ENCODE assay signal across 9 cellular contexts in the genomic region with DNA sequence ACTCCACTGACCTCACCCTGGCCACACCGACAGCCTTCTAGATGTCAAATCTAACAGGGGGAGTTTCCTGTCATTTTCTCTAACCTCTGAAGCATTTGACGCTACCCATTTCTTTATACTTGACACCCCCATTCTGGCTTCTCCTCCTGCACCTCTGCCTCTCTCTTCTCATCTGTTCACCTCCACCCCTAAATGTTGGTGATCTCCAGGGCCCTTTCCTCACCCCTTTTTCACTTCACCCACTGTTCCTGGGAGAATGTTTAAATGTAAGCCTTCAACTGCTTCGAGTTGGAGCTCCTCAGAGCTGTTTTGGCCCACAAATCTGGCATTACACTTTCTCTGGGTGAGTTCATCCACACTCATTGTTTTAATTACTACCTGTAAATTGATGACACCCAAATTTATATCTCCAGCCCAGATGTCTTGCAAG. TPM values are rescaled to one million over a fixed set of nuclear protein-coding genes. Genes with fewer than 3 reads are reported as not detected.
DNase-seq lines count a peak whose midpoint lies in the region; ATAC-seq, FAIRE-seq and TF ChIP-seq lines count a peak whose summit lies in the region.
"Had no signal": no experiment of that assay in that cellular context is flagged by ENCODE, and none has a peak within 500 bp of the region (broad histone marks: within the 10 kb centered on the region; RNA-seq: fewer than 3 reads in every experiment).

No MANE protein-coding gene starts in this region.

- H3K4ac ChIP-seq in H1 (replicated peaks; ENCODE audit: insufficient read length, low read depth, low read length) = no peak overlapping the region

- H3K4me1 ChIP-seq in CD4-positive, CD25-positive, alpha-beta regulatory T cell (ENCODE audit: control insufficient read depth, insufficient read depth, low read length, poor library complexity, severe bottlenecking) = peaks cover 32% of the 10 kb centered on the region
- H3K4me1 ChIP-seq in NT2/D1 (ENCODE audit: insufficient read depth, insufficient read length) = no peaks in the 10 kb centered on the region
- H3K4me1 ChIP-seq in H1 (replicated peaks in 1 of 4; ENCODE audit: control insufficient read depth in 3 of 4, insufficient read depth in 4 of 4, low read length in 3 of 4) = peaks cover 0 to 4% (median 2%) of the 10 kb centered on the region in 4 experiments; a peak in 4 of 7 replicates
- H3K4me1 ChIP-seq in neural progenitor cell = peaks cover 6% of the 10 kb centered on the region

- no peak overlapping the region for H2BK120ac ChIP-seq in H1 (replicated peaks; ENCODE audit: low read depth, low read length)

- H3K79me1 ChIP-seq in H1 (ENCODE audit: low read depth, low read length) = no peaks in the 10 kb centered on the region

- H2BK5ac ChIP-seq in H1 (ENCODE audit: low read depth, low read length) = no peak overlapping the region; the same call in 1 of the 2 replicates

- no peak for TF ChIP-seq RAD21 in H1 (IDR thresholded peaks at IDR 0.05 in 1 of 2, conservative IDR thresholded peaks at IDR 0.05 in 1 of 2; ENCODE audit: low read depth in 2 of 2, low read length in 2 of 2)

- no peak overlapping the region for H2AFZ ChIP-seq in H1 (ENCODE audit: low read length)
- H2AFZ ChIP-seq in neural progenitor cell (replicated peaks) = peak overlapping the region; percentile 91

- H3K4me1 Mint-ChIP-seq in CD4-positive, CD25-positive, alpha-beta regulatory T cell = peaks cover 23 to 51% (median 34%) of the 10 kb centered on the region in 4 donors
- H3K4me1 Mint-ChIP-seq in neural progenitor cell = peaks cover 15% of the 10 kb centered on the region

- H3F3A ChIP-seq in neural progenitor cell (ENCODE audit: low read depth) = peaks cover 10% of the 10 kb centered on the region

- POLR2A ChIA-PET in H1 (lab: Charles Lee; ENCODE audit: partially characterized antibody) = interaction anchor here (0.8 to 3.8 kb wide), 27 partner anchors 9 to 136 kb away, joined by 3 to 26 read pairs (median 7); partner anchors contain the start of genes CHMP4A, CIDEB, DHRS1 and EMC9

- peak overlapping the region; percentile 78 to 94 (median 82) for H3K4me3 Mint-ChIP-seq in CD4-positive, CD25-positive, alpha-beta regulatory T cell
- H3K4me3 Mint-ChIP-seq in neural progenitor cell = peak overlapping the region; percentile 85

- no peaks in the 10 kb centered on the region for H3K9me3 Mint-ChIP-seq in CD4-positive, CD25-positive, alpha-beta regulatory T cell
- no peaks in the 10 kb centered on the region for H3K9me3 Mint-ChIP-seq in neural progenitor cell

- H3K14ac ChIP-seq in H1 (ENCODE audit: insufficient read length) = no peak overlapping the region

- no peak overlapping the region for H2BK12ac ChIP-seq in H1 (ENCODE audit: low read depth, low read length)

- H2AK5ac ChIP-seq in H1 (ENCODE audit: low read depth, low read length) = no peak overlapping the region

- peak overlapping the region; percentile 51; the same call in 1 of the 2 replicates for H4K8ac ChIP-seq in H1 (ENCODE audit: extremely low read depth, insufficient read depth, low read length)

- H3K79me2 ChIP-seq in H1 (ENCODE audit: control insufficient read depth in 1 of 2, insufficient read depth in 2 of 2, low read length in 2 of 2) = no peaks in the 10 kb centered on the region
- H3K79me2 ChIP-seq in neural progenitor cell (ENCODE audit: low read depth) = peaks cover 8% of the 10 kb centered on the region

- FAIRE-seq in H1 (lab: Jason Lieb, UNC) = no peak
- FAIRE-seq in D721Med (lab: Jason Lieb, UNC) = no peak
- FAIRE-seq: islet of Langerhans had no signal

- peaks cover 13% of the 10 kb centered on the region for H3K36me3 ChIP-seq in CD4-positive, CD25-positive, alpha-beta regulatory T cell (ENCODE audit: control insufficient read depth, insufficient read depth, low read length)
- H3K36me3 ChIP-seq in NT2/D1 (ENCODE audit: insufficient read depth, insufficient read length, low read length) (peaks cover 32% of the 10 kb centered on the region), H1 (ENCODE audit: control insufficient read depth in 2 of 4, insufficient read depth in 4 of 4, low read length in 3 of 4) (no peaks in the 10 kb centered on the region; a peak in 2 of 8 replicates), neural progenitor cell (no peaks in the 10 kb centered on the region)

- no peak for ATAC-seq in CD4-positive, CD25-positive, alpha-beta regulatory T cell (ENCODE audit: low read depth in 2 of 2)
- ATAC-seq in GM19328 (IDR thresholded peaks at IDR 0.05; ENCODE audit: unreplicated experiment) (no peak), HG03139 (IDR thresholded peaks at IDR 0.05; ENCODE audit: unreplicated experiment) (no peak)

- peak overlapping the region; percentile 11 for H3K56ac ChIP-seq in H1 (replicated peaks; ENCODE audit: insufficient read length, low read depth, low read length)

- H3K27ac Mint-ChIP-seq in CD4-positive, CD25-positive, alpha-beta regulatory T cell = peak overlapping the region; percentile 97 to 100 (median 99)
- peak overlapping the region; percentile 4 for H3K27ac Mint-ChIP-seq in neural progenitor cell

- H3K23me2 ChIP-seq in H1 (ENCODE audit: low read depth, low read length) = peaks cover 5% of the 10 kb centered on the region

- H3K27me3 ChIP-seq in CD4-positive, CD25-positive, alpha-beta regulatory T cell (ENCODE audit: control insufficient read depth, insufficient read depth, low read length) = no peaks in the 10 kb centered on the region
- no peaks in the 10 kb centered on the region for H3K27me3 ChIP-seq in NT2/D1 (ENCODE audit: insufficient read depth, insufficient read length)
- H3K27me3 ChIP-seq in H1 (replicated peaks in 1 of 4; ENCODE audit: control insufficient read depth in 3 of 4, extremely low read depth in 1 of 4, insufficient read depth in 3 of 4, low read length in 3 of 4) = no peaks in the 10 kb centered on the region; a peak in 1 of 7 replicates
- no peaks in the 10 kb centered on the region for H3K27me3 ChIP-seq in neural progenitor cell

- H4K5ac ChIP-seq in H1 (ENCODE audit: insufficient read length, low read depth, low read length) = no peak overlapping the region

- peaks cover 6% of the 10 kb centered on the region for H3K36me3 Mint-ChIP-seq in CD4-positive, CD25-positive, alpha-beta regulatory T cell
- H3K36me3 Mint-ChIP-seq in neural progenitor cell = peaks cover 2% of the 10 kb centered on the region

- H3K4me2 ChIP-seq in H1 (ENCODE audit: insufficient read depth in 1 of 2, low read depth in 2 of 2, low read length in 2 of 2) (peak overlapping the region; percentile 55 to 97), neural progenitor cell (peak overlapping the region; percentile 82)

- CTCF ChIA-PET in H1 (lab: Charles Lee; ENCODE audit: partially characterized antibody) = interaction anchor here (0.7 to 8.6 kb wide), 14 partner anchors 10 to 214 kb away, joined by 3 to 94 read pairs (median 18); partner anchors contain the start of genes CIDEB, DHRS1, GMPR2 and LTB4R2

- peak overlapping the region; percentile 71 for H3K4me3 ChIP-seq in CD4-positive, CD25-positive, alpha-beta regulatory T cell (ENCODE audit: low read depth, low read length)
- H3K4me3 ChIP-seq in NT2/D1 (ENCODE audit: insufficient read length, low read depth) (peak overlapping the region; percentile 81), H1 (ENCODE audit: extremely low read depth in 1 of 4, insufficient read depth in 2 of 4, low read depth in 3 of 4, low read length in 4 of 4) (peak overlapping the region; percentile 61 to 89 (median 82)), neural progenitor cell (peak overlapping the region; percentile 86)

- peaks cover 0 to 2% of the 10 kb centered on the region in 2 experiments for H4K20me1 ChIP-seq in H1 (replicated peaks in 1 of 2; ENCODE audit: control insufficient read depth in 1 of 2, insufficient read depth in 2 of 2, low read length in 2 of 2)
- H4K20me1 ChIP-seq in neural progenitor cell (ENCODE audit: low read depth) = no peaks in the 10 kb centered on the region

- no peak overlapping the region for H2BK20ac ChIP-seq in H1 (ENCODE audit: low read length)

- TF ChIP-seq CTCF in H1 (IDR thresholded peaks at IDR 0.05; ENCODE audit: control extremely low read depth in 1 of 3, insufficient read depth in 1 of 3, low read depth in 1 of 3, low read length in 3 of 3) (no peak), neural progenitor cell (IDR thresholded peaks at IDR 0.05) (no peak), D721Med (IDR thresholded peaks at IDR 0.05; ENCODE audit: insufficient read depth, missing control alignments) (no peak)

- H3K9me3 ChIP-seq in CD4-positive, CD25-positive, alpha-beta regulatory T cell (ENCODE audit: control insufficient read depth in 2 of 2, low read length in 2 of 2) = no peaks in the 10 kb centered on the region
- H3K9me3 ChIP-seq in NT2/D1 (ENCODE audit: insufficient read depth, low read length) = no peaks in the 10 kb centered on the region
- H3K9me3 ChIP-seq in H1 (ENCODE audit: insufficient read depth in 2 of 2, low read depth in 1 of 2, low read length in 1 of 2) = no peaks in the 10 kb centered on the region
- H3K9me3 ChIP-seq in neural progenitor cell (ENCODE audit: low read depth) = no peaks in the 10 kb centered on the region

- H3K9ac ChIP-seq in NT2/D1 (ENCODE audit: insufficient read length, low read depth) = peak overlapping the region; percentile 58
- no peak overlapping the region for H3K9ac ChIP-seq in H1 (replicated peaks in 1 of 4; ENCODE audit: extremely low read depth in 1 of 4, low read depth in 3 of 4, low read length in 3 of 4)
- H3K9ac ChIP-seq in neural progenitor cell = no peak overlapping the region

- no peak overlapping the region for H2BK15ac ChIP-seq in H1 (ENCODE audit: low read length)

- WGBS in H1 (ENCODE audit: extremely low coverage in 1 of 2, insufficient coverage in 1 of 2, insufficient read length in 1 of 2, insufficient replicate concordance in 2 of 2, low coverage in 1 of 2, low lambda C conversion rate in 2 of 2, missing lambda C conversion rate in 1 of 2), 2 experiments = 36% methylated on average over 3 of the region's 3 CpGs; no CpG with 5 or more reads in 1 of the 2 experiments

- peak overlapping the region; percentile 60 for H4K91ac ChIP-seq in H1 (replicated peaks; ENCODE audit: insufficient read length, low read length)

- no peak overlapping the region for H3K18ac ChIP-seq in H1 (ENCODE audit: extremely low read depth, low read length)

- no peak overlapping the region for H3K23ac ChIP-seq in H1 (ENCODE audit: insufficient read length)

- H3K27ac ChIP-seq in CD4-positive, CD25-positive, alpha-beta regulatory T cell (ENCODE audit: insufficient read depth, low read length, poor library complexity, severe bottlenecking) = peak overlapping the region; percentile 98
- H3K27ac ChIP-seq in H1 (ENCODE audit: low read depth, low read length) = no peak overlapping the region
- H3K27ac ChIP-seq in neural progenitor cell = no peak overlapping the region

- DNase-seq in CD4-positive, CD25-positive, alpha-beta regulatory T cell = no peak
- DNase-seq in NT2/D1 (ENCODE audit: low read depth, low spot score) (no peak), H1 (ENCODE audit: low read depth in 1 of 2, low spot score in 2 of 2) (no peak), neural progenitor cell (ENCODE audit: low spot score) (no peak), NCI-H82 treated with DMSO at 0.1 percent for 48 hours (lab: John Stamatoyannopoulos, UW; ENCODE audit: unreplicated experiment) (no peak), D721Med (ENCODE audit: insufficient read length, low spot score) (no peak)

- no peak for TF ChIP-seq EP300 in H1 (IDR thresholded peaks at IDR 0.05; ENCODE audit: borderline replicate concordance in 1 of 2, low read depth in 2 of 2, low read length in 2 of 2)

- TF ChIP-seq POLR2A in H1 (IDR thresholded peaks at IDR 0.05; ENCODE audit: control extremely low read depth in 1 of 2, low read depth in 2 of 2, low read length in 2 of 2) = no peak

- H3K27me3 Mint-ChIP-seq in CD4-positive, CD25-positive, alpha-beta regulatory T cell = no peaks in the 10 kb centered on the region
- peaks cover 8% of the 10 kb centered on the region for H3K27me3 Mint-ChIP-seq in neural progenitor cell (ENCODE audit: insufficient read depth, low read depth)

RNA-seq across cellular contexts. Expression of gene RABGGTA, which starts 0.5 kb away (rescaled TPM):
- 78.6 TPM for total RNA-seq in CD4-positive, CD25-positive, alpha-beta regulatory T cell
- 10 to 100 TPM; 25.1 to 40.4 (median 30.3) TPM for polyA plus RNA-seq in CD4-positive, CD25-positive, alpha-beta regulatory T cell
- 16.0 and 16.9 TPM in 2 replicates for total RNA-seq in H1 (2021; fragmentation: NEBNext Ultra II Directional; extraction: Animal tissue kit (Norgen Biotek cat#: 25700))
- 49.8 and 65.1 TPM in 2 replicates for polyA plus RNA-seq in H1 (2011; rRNA removed)
- polyA plus RNA-seq in H1 (2011; cell fraction: cytosol; rRNA removed) = 30.0 TPM
- polyA plus RNA-seq in H1 (2011; cell fraction: nucleus; rRNA removed) = 150 TPM
- polyA plus RNA-seq in H1 (2012, experiment 1 of 2) = 17.0 to 25.2 TPM (median 20.7 TPM) in 4 replicates
- 36.6 TPM for polyA plus RNA-seq in H1 (2012, experiment 2 of 2)
- 22.1 TPM for polyA plus RNA-seq in H1 (2013, experiment 1 of 2)
- polyA plus RNA-seq in H1 (2013, experiment 2 of 2) = 19.9 TPM
- 34.2 and 35.5 TPM in 2 replicates for polyA minus RNA-seq in H1 (2011; rRNA and poly(A)+ RNA removed)
- polyA minus RNA-seq in H1 (2011; cell fraction: cytosol; rRNA and poly(A)+ RNA removed) = 18.1 TPM
- 40.0 TPM for polyA minus RNA-seq in H1 (2011; cell fraction: nucleus; rRNA and poly(A)+ RNA removed)
- 7.1 and 22.9 TPM in 2 replicates for total RNA-seq in neural progenitor cell (ENCODE audit: low replicate concordance)

RNA-seq across cellular contexts. Expression of gene TGM1, which starts 8.9 kb away (rescaled TPM):
- 4.0 TPM for total RNA-seq in CD4-positive, CD25-positive, alpha-beta regulatory T cell
- not detected for polyA plus RNA-seq in CD4-positive, CD25-positive, alpha-beta regulatory T cell
- total RNA-seq in H1 (2021; fragmentation: NEBNext Ultra II Directional; extraction: Animal tissue kit (Norgen Biotek cat#: 25700)) = 2.0 and 2.2 TPM in 2 replicates
- 1.8 and 4.1 TPM in 2 replicates for polyA plus RNA-seq in H1 (2011; rRNA removed)
- polyA plus RNA-seq in H1 (2011; cell fraction: cytosol; rRNA removed) = 2.6 TPM
- 15.8 TPM for polyA plus RNA-seq in H1 (2011; cell fraction: nucleus; rRNA removed)
- 1.7 to 2.2 TPM (median 1.8 TPM) in 4 replicates for polyA plus RNA-seq in H1 (2012, experiment 1 of 2)
- polyA plus RNA-seq in H1 (2012, experiment 2 of 2) = 1.1 TPM
- polyA plus RNA-seq in H1 (2013, experiment 1 of 2) = 1.3 TPM
- polyA plus RNA-seq in H1 (2013, experiment 2 of 2) = 1.4 TPM
- polyA minus RNA-seq in H1 (2011; rRNA and poly(A)+ RNA removed) = 2.0 and 2.2 TPM in 2 replicates
- polyA minus RNA-seq in H1 (2011; cell fraction: cytosol; rRNA and poly(A)+ RNA removed) = not detected
- polyA minus RNA-seq in H1 (2011; cell fraction: nucleus; rRNA and poly(A)+ RNA removed) = 3.9 TPM
- total RNA-seq in neural progenitor cell (ENCODE audit: low replicate concordance) = 2.6 and 4.9 TPM in 2 replicates

RNA-seq across cellular contexts. Expression of gene DHRS1, which starts 27.7 kb away (rescaled TPM):
- 41.2 TPM for total RNA-seq in CD4-positive, CD25-positive, alpha-beta regulatory T cell
- polyA plus RNA-seq in CD4-positive, CD25-positive, alpha-beta regulatory T cell = 10 to 100 TPM; 21.7 to 48.5 (median 31.9) TPM
- 8.8 and 13.4 TPM in 2 replicates for total RNA-seq in H1 (2021; fragmentation: NEBNext Ultra II Directional; extraction: Animal tissue kit (Norgen Biotek cat#: 25700))
- polyA plus RNA-seq in H1 (2011; rRNA removed) = 31.7 and 40.2 TPM in 2 replicates
- polyA plus RNA-seq in H1 (2011; cell fraction: cytosol; rRNA removed) = 25.9 TPM
- 52.3 TPM for polyA plus RNA-seq in H1 (2011; cell fraction: nucleus; rRNA removed)
- polyA plus RNA-seq in H1 (2012, experiment 1 of 2) = 16.4 to 20.6 TPM (median 17.5 TPM) in 4 replicates
- polyA plus RNA-seq in H1 (2012, experiment 2 of 2) = 21.3 TPM
- 11.8 TPM for polyA plus RNA-seq in H1 (2013, experiment 1 of 2)
- polyA plus RNA-seq in H1 (2013, experiment 2 of 2) = 9.3 TPM
- polyA minus RNA-seq in H1 (2011; rRNA and poly(A)+ RNA removed) = 16.3 and 19.2 TPM in 2 replicates
- 9.1 TPM for polyA minus RNA-seq in H1 (2011; cell fraction: cytosol; rRNA and poly(A)+ RNA removed)
- 21.4 TPM for polyA minus RNA-seq in H1 (2011; cell fraction: nucleus; rRNA and poly(A)+ RNA removed)
- 19.7 and 27.4 TPM in 2 replicates for total RNA-seq in neural progenitor cell (ENCODE audit: low replicate concordance)

RNA-seq across cellular contexts. Expression of gene NOP9, which starts 27.8 kb away (rescaled TPM):
- total RNA-seq in CD4-positive, CD25-positive, alpha-beta regulatory T cell = 30.0 TPM
- 1 to 10 TPM; 1.3 to 2.5 (median 1.8) TPM for polyA plus RNA-seq in CD4-positive, CD25-positive, alpha-beta regulatory T cell
- total RNA-seq in H1 (2021; fragmentation: NEBNext Ultra II Directional; extraction: Animal tissue kit (Norgen Biotek cat#: 25700)) = 34.8 and 39.3 TPM in 2 replicates
- 17.8 and 22.4 TPM in 2 replicates for polyA plus RNA-seq in H1 (2011; rRNA removed)
- 19.2 TPM for polyA plus RNA-seq in H1 (2011; cell fraction: cytosol; rRNA removed)
- 55.9 TPM for polyA plus RNA-seq in H1 (2011; cell fraction: nucleus; rRNA removed)
- polyA plus RNA-seq in H1 (2012, experiment 1 of 2) = 21.6 to 29.6 TPM (median 27.0 TPM) in 4 replicates
- 15.7 TPM for polyA plus RNA-seq in H1 (2012, experiment 2 of 2)
- 13.9 TPM for polyA plus RNA-seq in H1 (2013, experiment 1 of 2)
- polyA plus RNA-seq in H1 (2013, experiment 2 of 2) = 13.1 TPM
- 42.1 and 51.6 TPM in 2 replicates for polyA minus RNA-seq in H1 (2011; rRNA and poly(A)+ RNA removed)
- polyA minus RNA-seq in H1 (2011; cell fraction: cytosol; rRNA and poly(A)+ RNA removed) = 26.5 TPM
- polyA minus RNA-seq in H1 (2011; cell fraction: nucleus; rRNA and poly(A)+ RNA removed) = 34.7 TPM
- 14.8 and 24.7 TPM in 2 replicates for total RNA-seq in neural progenitor cell (ENCODE audit: low replicate concordance)

RNA-seq across cellular contexts. Expression of gene TINF2, which starts 29.4 kb away (rescaled TPM):
- 169 TPM for total RNA-seq in CD4-positive, CD25-positive, alpha-beta regulatory T cell
- 100 to 1,000 TPM; 216 to 242 (median 223) TPM for polyA plus RNA-seq in CD4-positive, CD25-positive, alpha-beta regulatory T cell
- 31.0 and 36.7 TPM in 2 replicates for total RNA-seq in H1 (2021; fragmentation: NEBNext Ultra II Directional; extraction: Animal tissue kit (Norgen Biotek cat#: 25700))
- 23.5 and 31.7 TPM in 2 replicates for polyA plus RNA-seq in H1 (2011; rRNA removed)
- polyA plus RNA-seq in H1 (2011; cell fraction: cytosol; rRNA removed) = 23.9 TPM
- 35.0 TPM for polyA plus RNA-seq in H1 (2011; cell fraction: nucleus; rRNA removed)
- polyA plus RNA-seq in H1 (2012, experiment 1 of 2) = 26.5 to 47.3 TPM (median 32.5 TPM) in 4 replicates
- 24.3 TPM for polyA plus RNA-seq in H1 (2012, experiment 2 of 2)
- 37.5 TPM for polyA plus RNA-seq in H1 (2013, experiment 1 of 2)
- polyA plus RNA-seq in H1 (2013, experiment 2 of 2) = 41.3 TPM
- 20.8 and 30.6 TPM in 2 replicates for polyA minus RNA-seq in H1 (2011; rRNA and poly(A)+ RNA removed)
- 14.8 TPM for polyA minus RNA-seq in H1 (2011; cell fraction: cytosol; rRNA and poly(A)+ RNA removed)
- polyA minus RNA-seq in H1 (2011; cell fraction: nucleus; rRNA and poly(A)+ RNA removed) = 31.8 TPM
- 32.6 and 42.5 TPM in 2 replicates for total RNA-seq in neural progenitor cell (ENCODE audit: low replicate concordance)
